In the genomic region with DNA sequence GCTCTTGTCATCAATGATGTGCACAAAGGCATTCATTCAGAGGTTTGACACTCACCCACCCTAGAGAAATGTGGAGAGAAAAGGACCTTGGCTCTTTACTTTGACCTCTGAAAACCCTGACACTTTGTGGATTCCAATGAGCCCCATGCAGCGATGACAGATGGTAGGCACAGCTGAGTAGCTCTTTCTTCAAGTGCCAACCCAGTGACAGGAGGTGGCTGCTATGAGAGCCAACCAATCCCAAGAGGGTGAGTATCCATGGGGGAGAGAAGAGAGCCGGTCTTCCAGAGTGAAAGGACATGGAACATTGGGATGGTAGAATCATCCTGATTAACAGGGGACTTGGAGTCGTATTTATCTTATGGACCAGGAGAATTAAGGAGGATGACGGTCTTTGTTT, we compare ENCODE assay signal across 30 cellular contexts. TPM values are rescaled to one million over a fixed set of nuclear protein-coding genes. Genes with fewer than 3 reads are reported as not detected.
"Had no signal": no experiment of that assay in that cellular context is flagged by ENCODE, and none has a peak within 500 bp of the region (broad histone marks: within the 10 kb centered on the region; RNA-seq: fewer than 3 reads in every experiment).

No MANE protein-coding gene starts in this region.

- H3K4me3 ChIP-seq: colonic mucosa, esophagus muscularis mucosa, gastroesophageal sphincter, heart left ventricle, hepatocyte, lung, prostate gland, sigmoid colon, thoracic aorta, tibial nerve, upper lobe of left lung, uterus had no signal

- H3K27ac Mint-ChIP-seq: dendritic cell treated with granulocyte-macrophage colony-stimulating factor and Interleukin-4, amounts not matched to agents 40 ng/mL and 50 ng/mL, for 4 days; endodermal cell; memory B cell; naive thymus-derived CD8-positive, alpha-beta T cell; nephron progenitor cell; stimulated activated naive B cell treated with anti-CD40 and anti-IgM and Interleukin-4, amounts not matched to agents 10 μg/mL and 1 μg/mL and 100 μg/mL, for 72 hours; stimulated activated naive CD8-positive, alpha-beta T cell treated with anti-CD3 and anti-CD28 coated beads, Interleukin-15, Interleukin-2, amounts not matched to agents 100 ng/mL and 50 ng/mL, for 24 hours had no signal

- H3K27ac ChIP-seq: colonic mucosa, epithelial cell of prostate, esophagus muscularis mucosa, foreskin keratinocyte, gastroesophageal sphincter, heart left ventricle, hepatocyte, prostate gland, sigmoid colon, thoracic aorta, tibial nerve, upper lobe of left lung, uterus had no signal

- DNase-seq: colonic mucosa; effector CD8-positive, alpha-beta T cell; endodermal cell; foreskin keratinocyte; heart left ventricle; kidney; midbrain; naive thymus-derived CD8-positive, alpha-beta T cell; nephron progenitor cell; right cardiac atrium; sigmoid colon; small intestine; stimulated activated CD4-positive, alpha-beta T cell treated with anti-CD3 and anti-CD28 coated beads, Interleukin-15, amount 100 ng/mL, for 24 hours; stimulated activated CD4-positive, alpha-beta T cell treated with anti-CD3 and anti-CD28 coated beads, Interleukin-2, amount 100 ng/mL, for 48 hours; stimulated activated naive B cell treated with anti-CD40 and anti-IgM and Interleukin-4, amounts not matched to agents 10 μg/mL and 1 μg/mL and 100 μg/mL, for 72 hours; upper lobe of left lung; uterus had no signal

- H3K4me1 Mint-ChIP-seq: endodermal cell; memory B cell; naive thymus-derived CD8-positive, alpha-beta T cell; nephron progenitor cell had no signal

- H3K36me3 Mint-ChIP-seq: memory B cell; naive thymus-derived CD8-positive, alpha-beta T cell; stimulated activated naive B cell treated with anti-CD40 and anti-IgM and Interleukin-4, amounts not matched to agents 10 μg/mL and 1 μg/mL and 100 μg/mL, for 72 hours had no signal

- H3K4me1 ChIP-seq: colonic mucosa, esophagus muscularis mucosa, foreskin keratinocyte, gastroesophageal sphincter, heart left ventricle, prostate gland, sigmoid colon, tibial nerve, upper lobe of left lung, uterus had no signal

- H3K27me3 ChIP-seq: colonic mucosa, gastroesophageal sphincter, hepatocyte, sigmoid colon, tibial nerve, upper lobe of left lung, uterus had no signal

- H3K36me3 ChIP-seq: colonic mucosa, esophagus muscularis mucosa, gastroesophageal sphincter, heart left ventricle, prostate gland, sigmoid colon, thoracic aorta, tibial nerve, upper lobe of left lung, uterus had no signal

- H3K27me3 Mint-ChIP-seq: memory B cell had no signal

- FAIRE-seq: kidney, small intestine had no signal

- H3K9me3 ChIP-seq: colonic mucosa, esophagus muscularis mucosa, gastroesophageal sphincter, heart left ventricle, prostate gland, sigmoid colon, thoracic aorta, tibial nerve, upper lobe of left lung, uterus had no signal

- ATAC-seq: foreskin keratinocyte; gastroesophageal sphincter; heart left ventricle; left lobe of liver; naive thymus-derived CD8-positive, alpha-beta T cell; right cardiac atrium had no signal

- H3K9me3 Mint-ChIP-seq: dendritic cell treated with granulocyte-macrophage colony-stimulating factor and Interleukin-4, amounts not matched to agents 40 ng/mL and 50 ng/mL, for 4 days; endodermal cell; nephron progenitor cell; stimulated activated naive B cell treated with anti-CD40 and anti-IgM and Interleukin-4, amounts not matched to agents 10 μg/mL and 1 μg/mL and 100 μg/mL, for 72 hours; stimulated activated naive CD8-positive, alpha-beta T cell treated with anti-CD3 and anti-CD28 coated beads, Interleukin-15, Interleukin-2, amounts not matched to agents 100 ng/mL and 50 ng/mL, for 24 hours had no signal

- H3K4me3 Mint-ChIP-seq: dendritic cell treated with granulocyte-macrophage colony-stimulating factor and Interleukin-4, amounts not matched to agents 40 ng/mL and 50 ng/mL, for 4 days; endodermal cell; memory B cell; naive thymus-derived CD8-positive, alpha-beta T cell; nephron progenitor cell; stimulated activated naive CD8-positive, alpha-beta T cell treated with anti-CD3 and anti-CD28 coated beads, Interleukin-15, Interleukin-2, amounts not matched to agents 100 ng/mL and 50 ng/mL, for 24 hours had no signal

RNA-seq across cellular contexts. Expression of a gene that starts 17.8 kb away (rescaled TPM):
- total RNA-seq: naive thymus-derived CD8-positive, alpha-beta T cell; osteocyte had no signal
- polyA plus RNA-seq: foreskin keratinocyte; naive thymus-derived CD8-positive, alpha-beta T cell had no signal
